Comparison of ENCODE assay signal across 11 cellular contexts in genomic region chr1:210935905-210936304, GRCh38.
"Had no signal": no experiment of that assay in that cellular context is flagged by ENCODE, and none has a peak within 500 bp of the region (broad histone marks: within the 10 kb centered on the region; RNA-seq: fewer than 3 reads in every experiment).

No MANE protein-coding gene starts in this region.

- H2AFZ ChIP-seq: GM23248, GM23338 had no signal

- FAIRE-seq: H1, H54 had no signal

- H3K4me1 ChIP-seq: HAP-1 had no signal

- ATAC-seq: GM23338, HCT116 had no signal

- H3K36me3 ChIP-seq: HAP-1 had no signal

- DNase-seq: GM23248, GOT3, H7, H9, HCEC 1CT, HFFc6 had no signal

- H3K27ac ChIP-seq: GM23248 had no signal

- H3K9me3 ChIP-seq: HAP-1 had no signal

- H3K9ac ChIP-seq: GM23248 had no signal

- H3K4me3 ChIP-seq: GM23248, GM23338, HAP-1 had no signal

- H3K4me2 ChIP-seq: GM23338 had no signal
